41 cellular contexts compared by ENCODE assay signal in the genomic region with DNA sequence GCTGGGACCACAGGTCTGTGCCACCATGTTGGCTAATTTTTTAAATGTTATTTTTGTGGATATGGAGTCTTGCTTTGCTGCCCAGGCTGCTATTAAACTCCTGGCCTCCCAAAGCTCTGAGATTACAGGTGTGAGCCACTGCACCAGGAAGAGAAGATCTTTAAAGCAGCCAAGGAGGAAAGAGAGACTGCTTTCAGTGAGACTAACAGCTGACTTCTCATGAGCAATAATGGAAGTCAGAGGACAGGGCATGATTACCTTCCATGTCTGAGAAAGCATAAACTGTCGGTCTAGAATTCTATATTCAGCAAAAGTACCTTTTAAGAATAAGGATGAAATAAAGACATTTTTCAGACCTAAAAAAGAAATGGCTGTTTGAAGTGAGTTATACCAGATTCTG. TPM values are rescaled to one million over a fixed set of nuclear protein-coding genes. Genes with fewer than 3 reads are reported as not detected.
"Had no signal": no experiment of that assay in that cellular context is flagged by ENCODE, and none has a peak within 500 bp of the region (broad histone marks: within the 10 kb centered on the region; RNA-seq: fewer than 3 reads in every experiment).

No MANE protein-coding gene starts in this region.

- H3K36me3 Mint-ChIP-seq: activated naive CD4-positive, alpha-beta T cell treated with anti-CD3 and anti-CD28 coated beads, Interleukin-2, amount 10 ng/mL, durations not matched to agents 7 days and 5 days; activated naive CD4-positive, alpha-beta T cell treated with anti-CD3 and anti-CD28 coated beads, Interleukin-2, amount 50 U/mL, for 24 hours; activated naive CD8-positive, alpha-beta T cell treated with anti-CD3 and anti-CD28 coated beads for 36 hours; brain had no signal

- ATAC-seq: activated T-cell treated with anti-CD3 and anti-CD28 coated beads, Interleukin-2, amount 50 U/mL, for 4 hours; activated T-cell treated with anti-CD3 and anti-CD28 coated beads, Interleukin-2, amount 50 U/mL, for 72 hours; activated T-helper 17 cell treated with anti-CD3 and anti-CD28 coated beads, Interleukin-2, amount 50 U/mL, for 72 hours; body of pancreas had no signal

- H3K27ac Mint-ChIP-seq: activated naive CD4-positive, alpha-beta T cell treated with anti-CD3 and anti-CD28 coated beads for 36 hours; activated naive CD4-positive, alpha-beta T cell treated with anti-CD3 and anti-CD28 coated beads, Interleukin-2, amount 10 ng/mL, durations not matched to agents 7 days and 5 days; activated naive CD4-positive, alpha-beta T cell treated with anti-CD3 and anti-CD28 coated beads, Interleukin-2, amount 50 U/mL, for 24 hours; activated naive CD4-positive, alpha-beta T cell treated with anti-CD3 and anti-CD28 coated beads, Interleukin-2, amount 50 U/mL, for 72 hours; activated naive CD8-positive, alpha-beta T cell; activated naive CD8-positive, alpha-beta T cell treated with anti-CD3 and anti-CD28 coated beads for 36 hours; activated naive CD8-positive, alpha-beta T cell treated with anti-CD3 and anti-CD28 coated beads, Interleukin-2, amount 10 ng/mL, durations not matched to agents 7 days and 5 days; activated naive CD8-positive, alpha-beta T cell treated with anti-CD3 and anti-CD28 coated beads, Interleukin-2, amount 50 U/mL, for 24 hours; activated T-cell treated with anti-CD3 and anti-CD28 coated beads, Interleukin-2, amount 50 U/mL, for 24 hours; activated T-cell treated with anti-CD3 and anti-CD28 coated beads, Interleukin-2, amount 50 U/mL, for 72 hours; activated T-helper 1 cell treated with anti-CD3 and anti-CD28 coated beads, Interleukin-12 subunit alpha, Interleukin-12 subunit beta, Interleukin-2, Interleukin-4 antibody, amounts not matched to agents 30 ng/mL and 10 ng/mL and 1 ng/mL, durations not matched to agents 14 hours and 24 hours and 36 hours; activated T-helper 17 cell treated with anti-CD3 and anti-CD28 coated beads, Interleukin-2, amount 50 U/mL, for 72 hours; activated T-helper 2 cell treated with anti-CD3 and anti-CD28 coated beads, Interferon-gamma antibody, Interleukin-2, Interleukin-4, amounts not matched to agents 10 μg/mL and 5 μg/mL and 100 μg/mL, durations not matched to agents 14 hours and 24 hours and 36 hours; brain had no signal

- DNase-seq: activated effector memory CD4-positive, alpha-beta T cell treated with anti-CD3 and anti-CD28 coated beads, Interleukin-2, amount 50 U/mL, for 16 hours; activated effector memory CD4-positive, alpha-beta T cell treated with Interleukin-2 at 50 U/mL for 16 hours; activated gamma-delta T cell; activated gamma-delta T cell treated with Interleukin-2 at 50 U/mL for 16 hours; activated naive CD4-positive, alpha-beta T cell; activated naive CD4-positive, alpha-beta T cell treated with anti-CD3 and anti-CD28 coated beads for 36 hours; activated naive CD4-positive, alpha-beta T cell treated with anti-CD3 and anti-CD28 coated beads, Interleukin-2, amount 10 ng/mL, durations not matched to agents 7 days and 5 days; activated naive CD4-positive, alpha-beta T cell treated with anti-CD3 and anti-CD28 coated beads, Interleukin-2, amount 50 U/mL, for 16 hours; activated naive CD4-positive, alpha-beta T cell treated with Interleukin-2 at 50 U/mL for 16 hours; activated naive CD8-positive, alpha-beta T cell treated with anti-CD3 and anti-CD28 coated beads for 36 hours; activated naive CD8-positive, alpha-beta T cell treated with anti-CD3 and anti-CD28 coated beads, Interleukin-2, amount 10 ng/mL, durations not matched to agents 7 days and 5 days; activated naive CD8-positive, alpha-beta T cell treated with anti-CD3 and anti-CD28 coated beads, Interleukin-2, amount 50 U/mL, for 24 hours; activated T-cell treated with anti-CD3 and anti-CD28 coated beads, Interleukin-2, amount 50 U/mL, for 24 hours; activated T-cell treated with anti-CD3 and anti-CD28 coated beads, Interleukin-2, amount 50 U/mL, for 4 hours; activated T-cell treated with anti-CD3 and anti-CD28 coated beads, Interleukin-2, amount 50 U/mL, for 48 hours; activated T-cell treated with anti-CD3 and anti-CD28 coated beads, Interleukin-2, amount 50 U/mL, for 72 hours; amniotic stem cell; amygdala; anterior cingulate cortex; aorta; body of pancreas; caudate nucleus; central memory CD4-positive, alpha-beta T cell; cerebellar nuclear complex had no signal

- H3K4me1 ChIP-seq: adrenal gland, ascending aorta, body of pancreas, breast epithelium had no signal

- H3K27me3 Mint-ChIP-seq: activated naive CD4-positive, alpha-beta T cell treated with anti-CD3 and anti-CD28 coated beads, Interleukin-2, amount 50 U/mL, for 24 hours; activated naive CD8-positive, alpha-beta T cell had no signal

- FAIRE-seq: astrocyte, bronchial epithelial cell had no signal

- H3K9me3 ChIP-seq: ascending aorta, body of pancreas had no signal

- H3K4me3 Mint-ChIP-seq: activated naive CD4-positive, alpha-beta T cell treated with anti-CD3 and anti-CD28 coated beads for 36 hours; activated naive CD4-positive, alpha-beta T cell treated with anti-CD3 and anti-CD28 coated beads, Interleukin-2, amount 10 ng/mL, durations not matched to agents 7 days and 5 days; activated naive CD4-positive, alpha-beta T cell treated with anti-CD3 and anti-CD28 coated beads, Interleukin-2, amount 50 U/mL, for 24 hours; activated naive CD8-positive, alpha-beta T cell; activated naive CD8-positive, alpha-beta T cell treated with anti-CD3 and anti-CD28 coated beads for 36 hours; activated naive CD8-positive, alpha-beta T cell treated with anti-CD3 and anti-CD28 coated beads, Interleukin-2, amount 10 ng/mL, durations not matched to agents 7 days and 5 days; activated naive CD8-positive, alpha-beta T cell treated with anti-CD3 and anti-CD28 coated beads, Interleukin-2, amount 50 U/mL, for 24 hours; activated T-cell treated with anti-CD3 and anti-CD28 coated beads, Interleukin-2, amount 50 U/mL, for 24 hours; activated T-cell treated with anti-CD3 and anti-CD28 coated beads, Interleukin-2, amount 50 U/mL, for 4 hours; activated T-cell treated with anti-CD3 and anti-CD28 coated beads, Interleukin-2, amount 50 U/mL, for 72 hours; activated T-helper 1 cell treated with anti-CD3 and anti-CD28 coated beads, Interleukin-12 subunit alpha, Interleukin-12 subunit beta, Interleukin-2, Interleukin-4 antibody, amounts not matched to agents 30 ng/mL and 10 ng/mL and 1 ng/mL, durations not matched to agents 14 hours and 24 hours and 36 hours; activated T-helper 17 cell treated with anti-CD3 and anti-CD28 coated beads, Interleukin-2, amount 50 U/mL, for 72 hours; brain; central memory CD8-positive, alpha-beta T cell had no signal

- H3K27me3 ChIP-seq: adrenal gland, ascending aorta, body of pancreas, brain microvascular endothelial cell, breast epithelium, cardiac muscle cell had no signal

- H3K27ac ChIP-seq: adrenal gland, ascending aorta, body of pancreas, brain microvascular endothelial cell, breast epithelium, cardiac muscle cell had no signal

- H3K9me3 Mint-ChIP-seq: activated naive CD4-positive, alpha-beta T cell treated with anti-CD3 and anti-CD28 coated beads, Interleukin-2, amount 50 U/mL, for 24 hours; activated T-cell treated with anti-CD3 and anti-CD28 coated beads, Interleukin-2, amount 50 U/mL, for 72 hours; activated T-helper 1 cell treated with anti-CD3 and anti-CD28 coated beads, Interleukin-12 subunit alpha, Interleukin-12 subunit beta, Interleukin-2, Interleukin-4 antibody, amounts not matched to agents 30 ng/mL and 10 ng/mL and 1 ng/mL, durations not matched to agents 14 hours and 24 hours and 36 hours; activated T-helper 17 cell treated with anti-CD3 and anti-CD28 coated beads, Interleukin-2, amount 50 U/mL, for 72 hours; activated T-helper 2 cell treated with anti-CD3 and anti-CD28 coated beads, Interferon-gamma antibody, Interleukin-2, Interleukin-4, amounts not matched to agents 10 μg/mL and 5 μg/mL and 100 μg/mL, durations not matched to agents 14 hours and 24 hours and 36 hours; central memory CD8-positive, alpha-beta T cell had no signal

- H3K36me3 ChIP-seq: adrenal gland, ascending aorta, brain microvascular endothelial cell, breast epithelium, cardiac muscle cell had no signal

- H3K4me3 ChIP-seq: adrenal gland, ascending aorta, body of pancreas, breast epithelium, cardiac muscle cell had no signal

- H3K4me1 Mint-ChIP-seq: activated naive CD4-positive, alpha-beta T cell treated with anti-CD3 and anti-CD28 coated beads, Interleukin-2, amount 10 ng/mL, durations not matched to agents 7 days and 5 days; activated naive CD4-positive, alpha-beta T cell treated with anti-CD3 and anti-CD28 coated beads, Interleukin-2, amount 50 U/mL, for 24 hours; activated naive CD8-positive, alpha-beta T cell treated with anti-CD3 and anti-CD28 coated beads for 36 hours; activated naive CD8-positive, alpha-beta T cell treated with anti-CD3 and anti-CD28 coated beads, Interleukin-2, amount 10 ng/mL, durations not matched to agents 7 days and 5 days; activated T-helper 17 cell treated with anti-CD3 and anti-CD28 coated beads, Interleukin-2, amount 50 U/mL, for 72 hours; central memory CD8-positive, alpha-beta T cell had no signal

RNA-seq across cellular contexts. Expression of a gene that starts 57.3 kb away (rescaled TPM):
- total RNA-seq: activated naive CD4-positive, alpha-beta T cell treated with anti-CD3 and anti-CD28 coated beads for 36 hours; activated naive CD4-positive, alpha-beta T cell treated with anti-CD3 and anti-CD28 coated beads, Interleukin-2, amount 50 U/mL, for 72 hours; activated naive CD8-positive, alpha-beta T cell treated with anti-CD3 and anti-CD28 coated beads for 36 hours; activated naive CD8-positive, alpha-beta T cell treated with anti-CD3 and anti-CD28 coated beads, Interleukin-2, amount 10 ng/mL, durations not matched to agents 7 days and 5 days; activated T-cell treated with anti-CD3 and anti-CD28 coated beads, Interleukin-2, amount 50 U/mL, for 72 hours; activated T-helper 1 cell treated with anti-CD3 and anti-CD28 coated beads, Interleukin-12 subunit alpha, Interleukin-12 subunit beta, Interleukin-2, Interleukin-4 antibody, amounts not matched to agents 30 ng/mL and 10 ng/mL and 1 ng/mL, durations not matched to agents 14 hours and 24 hours and 36 hours; activated T-helper 17 cell treated with anti-CD3 and anti-CD28 coated beads, Interleukin-2, amount 50 U/mL, for 72 hours; activated T-helper 2 cell treated with anti-CD3 and anti-CD28 coated beads, Interferon-gamma antibody, Interleukin-2, Interleukin-4, amounts not matched to agents 10 μg/mL and 5 μg/mL and 100 μg/mL, durations not matched to agents 14 hours and 24 hours and 36 hours; aorta; astrocyte; bronchial epithelial cell; cardiac muscle cell; cardiac septum; chondrocyte had no signal
